2 cellular contexts compared by ENCODE assay signal in the genomic region with DNA sequence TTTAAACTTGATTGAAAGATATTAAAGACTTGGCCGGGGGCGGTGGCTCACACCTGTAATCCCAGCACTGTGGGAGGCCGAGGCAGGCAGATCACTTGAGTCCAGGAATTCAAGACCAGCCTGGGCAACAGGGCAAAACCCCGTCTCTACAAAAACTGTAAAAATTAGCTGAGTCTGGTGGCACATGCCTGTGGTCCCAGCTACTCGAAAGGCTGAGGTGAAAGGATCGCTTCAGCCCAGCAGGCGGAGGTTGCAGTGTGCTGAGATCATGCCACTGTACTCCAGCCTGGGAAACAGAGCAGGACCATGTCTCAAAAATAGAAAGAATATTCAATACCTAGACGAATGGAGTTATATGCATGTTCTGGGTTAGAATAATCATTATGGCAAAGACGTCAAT. TPM values are rescaled to one million over a fixed set of nuclear protein-coding genes. Genes with fewer than 3 reads are reported as not detected.
"Had no signal": no experiment of that assay in that cellular context is flagged by ENCODE, and none has a peak within 500 bp of the region (broad histone marks: within the 10 kb centered on the region; RNA-seq: fewer than 3 reads in every experiment).

No MANE protein-coding gene starts in this region.

RNA-seq across cellular contexts. Expression of a gene that starts 42.5 kb away (rescaled TPM):
- total RNA-seq: activated B cell treated with CpG ODN at 0.5 μM for 24 hours, NCI-H460 had no signal
